12 cellular contexts compared by ENCODE assay signal in the genomic region with DNA sequence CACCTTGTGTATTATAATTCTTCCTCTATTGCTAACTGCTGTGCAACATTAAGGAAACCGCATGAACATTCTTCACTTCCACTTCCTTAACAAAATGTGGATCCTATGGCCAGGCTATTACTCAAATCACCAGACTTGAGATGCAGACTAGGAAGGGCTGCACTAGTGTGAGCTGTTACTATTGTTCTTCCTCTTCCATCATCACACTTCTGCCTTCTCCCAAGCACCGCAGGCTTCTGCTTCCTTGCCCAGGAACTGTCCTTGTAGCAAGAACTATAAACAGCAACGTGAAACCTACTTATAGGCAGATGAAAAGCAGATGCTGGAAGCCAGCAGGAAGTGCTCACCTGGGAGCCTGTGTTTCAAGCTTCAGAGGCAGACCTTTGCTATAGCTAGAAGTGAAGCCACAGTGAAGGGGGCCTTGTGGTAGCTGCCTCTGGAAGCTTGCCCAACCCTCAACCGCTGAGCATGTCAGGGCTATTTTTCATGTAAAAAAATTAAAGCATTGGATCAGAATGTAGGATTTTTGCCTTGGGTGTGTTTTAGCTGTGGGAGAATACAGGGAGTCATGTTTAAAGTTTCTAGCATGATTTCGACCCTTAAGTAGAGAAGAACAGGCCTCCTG. TPM values are rescaled to one million over a fixed set of nuclear protein-coding genes. Genes with fewer than 3 reads are reported as not detected.
A peak's percentile ranks its signal among the peaks of the same experiment; 100 is the strongest.
DNase-seq lines count a peak whose midpoint lies in the region; ATAC-seq and TF ChIP-seq lines count a peak whose summit lies in the region.
"Had no signal": no experiment of that assay in that cellular context is flagged by ENCODE, and none has a peak within 500 bp of the region (broad histone marks: within the 10 kb centered on the region; RNA-seq: fewer than 3 reads in every experiment).

No MANE protein-coding gene starts in this region.

- TF ChIP-seq CTCF in GM10248 (IDR thresholded peaks at IDR 0.05; ENCODE audit: control extremely low read depth, extremely low read depth, low read depth, missing control alignments): no peak
- TF ChIP-seq CTCF in esophagus muscularis mucosa (IDR thresholded peaks at IDR 0.05): no peak
- no peak for TF ChIP-seq CTCF in GM10266 (IDR thresholded peaks at IDR 0.05; ENCODE audit: control insufficient read depth, insufficient read depth, low read depth, missing control alignments)

- DNase-seq in Kasumi-1 (lab: John Stamatoyannopoulos, UW) (peak; percentile 97 to 98), amniotic epithelial cell (ENCODE audit: low read depth) (peak; percentile 58), midbrain (lab: John Stamatoyannopoulos, UW) (peak; percentile 4), NCI-H748 treated with DMSO at 0.1 percent for 48 hours (lab: John Stamatoyannopoulos, UW) (no peak), GM10248 (ENCODE audit: extremely low spot score) (no peak), esophagus muscularis mucosa (ENCODE audit: extremely low spot score) (no peak), GM10266 (ENCODE audit: extremely low spot score) (no peak)
- DNase-seq: activated T-cell treated with anti-CD3 and anti-CD28 coated beads for 4 hours; CD4-positive, CD25-positive, alpha-beta regulatory T cell; NCI-H1105; OCI-M1 had no signal

- intact Hi-C loops in esophagus muscularis mucosa (cut with DNase I): no loop called here

- H3K9me3 ChIP-seq in esophagus muscularis mucosa: no peaks in the 10 kb centered on the region

- POLR2A ChIA-PET in GM10248 (lab: Yijun Ruan, JAX): no interaction called here

- H3K4me1 ChIP-seq in esophagus muscularis mucosa: no peaks in the 10 kb centered on the region

- no peaks in the 10 kb centered on the region for H3K36me3 ChIP-seq in esophagus muscularis mucosa

- H3K27ac ChIP-seq in esophagus muscularis mucosa (replicated peaks in 1 of 4): no peak overlapping the region

- H3K27me3 ChIP-seq in esophagus muscularis mucosa: no peaks in the 10 kb centered on the region

- no peak for TF ChIP-seq POLR2A in esophagus muscularis mucosa (IDR thresholded peaks at IDR 0.05; ENCODE audit: low read depth)

- CTCF ChIA-PET in GM10248 (lab: Yijun Ruan, JAX): interaction anchor here (0.7 to 1.8 kb wide), 6 partner anchors 8 to 72 kb away, joined by 3 to 5 read pairs (median 4); no protein-coding TSS in a partner anchor

- H3K4me3 ChIP-seq in esophagus muscularis mucosa: no peak overlapping the region

- WGBS in esophagus muscularis mucosa: 57% methylated on average over 5 of the region's 5 CpGs

- peak; percentile 65 for ATAC-seq in GM18511 (IDR thresholded peaks at IDR 0.05; ENCODE audit: unreplicated experiment)

- TF ChIP-seq EP300 in esophagus muscularis mucosa (IDR thresholded peaks at IDR 0.05): no peak

RNA-seq across cellular contexts. Expression of a gene that starts 43.9 kb away (rescaled TPM):
- not detected for total RNA-seq in esophagus muscularis mucosa

Comparison
In these comparisons a context has a peak if more than half of its experiments do, and no peak if none do; other contexts are left out.
1. DNase-seq: peak in Kasumi-1 (2 of 2), amniotic epithelial cell (single experiment) and midbrain (single experiment); none in NCI-H748 treated with DMSO at 0.1 percent for 48 hours (single experiment), GM10248 (single experiment), esophagus muscularis mucosa (single experiment) and GM10266 (single experiment).